8 cellular contexts compared by ENCODE assay signal in genomic region chr2:150669492-150669891, GRCh38.
"Had no signal": no experiment of that assay in that cellular context is flagged by ENCODE, and none has a peak within 500 bp of the region (broad histone marks: within the 10 kb centered on the region; RNA-seq: fewer than 3 reads in every experiment).

No MANE protein-coding gene starts in this region.

- DNase-seq: KBM-7, KG1 had no signal

- H3K36me3 Mint-ChIP-seq: IgD-negative memory B cell had no signal

- H3K4me2 ChIP-seq: KMS-11 had no signal

- H3K27ac Mint-ChIP-seq: IgD-negative memory B cell had no signal

- H3K4me1 Mint-ChIP-seq: IgD-negative memory B cell had no signal

- H3K4me3 ChIP-seq: K562 had no signal

- H3K9ac ChIP-seq: KMS-11 had no signal

- FAIRE-seq: HepG2, HTR-8/SVneo, K562 had no signal

- H3K4me3 Mint-ChIP-seq: IgD-negative memory B cell had no signal

- ATAC-seq: HepG2, K562 had no signal

- H3K27ac ChIP-seq: HL-60, KMS-11 had no signal
